1 cellular context compared by ENCODE assay signal in genomic region chr9:133408042-133408441, GRCh38.
TF ChIP-seq lines count a peak whose summit lies in the region.

No MANE protein-coding gene starts in this region.

TF ChIP-seq in K562, 482 proteins besides CTCF, POLR2A, EP300 and RAD21:
- TF ChIP-seq MED1 (CRISPR knock-in tag; IDR thresholded peaks at IDR 0.05; ENCODE audit: borderline replicate concordance) = no peak
- TF ChIP-seq MLLT1 (IDR thresholded peaks at IDR 0.05) = no peak
- TF ChIP-seq ZNF121 (CRISPR knock-in tag; conservative IDR thresholded peaks at IDR 0.05) = peak; percentile 84
- TF ChIP-seq HDAC6 (IDR thresholded peaks at IDR 0.05; ENCODE audit: low read depth, low read length) = no peak
